Comparison of ENCODE assay signal across 8 cellular contexts in genomic region chr13:75803175-75803611, GRCh38.
DNase-seq lines count a peak whose midpoint lies in the region; ATAC-seq and FAIRE-seq lines count a peak whose summit lies in the region.

No MANE protein-coding gene starts in this region.

- H3K27ac ChIP-seq in CD4-positive, alpha-beta memory T cell (ENCODE audit: low read depth, low read length), result no peak overlapping the region
- H3K27ac ChIP-seq in small intestine (ENCODE audit: low read depth in 1 of 2, low read length in 1 of 2), result no peak overlapping the region

- CTCF ChIA-PET in CD4-positive, alpha-beta memory T cell (lab: Charles Lee; ENCODE audit: partially characterized antibody), result interaction anchor here (1.1 to 2.8 kb wide), 3 partner anchors 42 to 107 kb away, joined by 4 to 12 read pairs (median 5); no protein-coding TSS in a partner anchor

- H3K9me3 Mint-ChIP-seq in CD4-positive, alpha-beta memory T cell, result no peaks in the 10 kb centered on the region
- no peaks in the 10 kb centered on the region for H3K9me3 Mint-ChIP-seq in IgD-negative memory B cell

- POLR2A ChIA-PET in CD4-positive, alpha-beta memory T cell (lab: Charles Lee; ENCODE audit: partially characterized antibody), result interaction anchor here (1.0 to 1.4 kb wide), 2 partner anchors 38 to 41 kb away, joined by 5 to 8 read pairs; no protein-coding TSS in a partner anchor

- H3K36me3 Mint-ChIP-seq in CD4-positive, alpha-beta memory T cell, result peaks cover 19 to 26% of the 10 kb centered on the region in 2 donors
- peaks cover 13% of the 10 kb centered on the region for H3K36me3 Mint-ChIP-seq in IgD-negative memory B cell

- H3K27ac Mint-ChIP-seq in CD4-positive, alpha-beta memory T cell, result peak overlapping the region in 6 of 7 donors; percentile 22 to 84 (median 76)
- peak overlapping the region in 2 of 3 donors; percentile 15 to 43 for H3K27ac Mint-ChIP-seq in IgD-negative memory B cell

- H3K9me3 ChIP-seq in CD4-positive, alpha-beta memory T cell (ENCODE audit: control insufficient read depth in 1 of 2, low read length in 2 of 2), result no peaks in the 10 kb centered on the region
- H3K9me3 ChIP-seq in small intestine (ENCODE audit: control insufficient read depth, low read depth), result no peaks in the 10 kb centered on the region

- H3K4me1 ChIP-seq in CD4-positive, alpha-beta memory T cell (ENCODE audit: insufficient read depth, low read length), result peaks cover 15% of the 10 kb centered on the region
- peaks cover 0 to 3% of the 10 kb centered on the region in 2 donors for H3K4me1 ChIP-seq in small intestine (ENCODE audit: control insufficient read depth in 2 of 2, insufficient read depth in 1 of 2, low read depth in 1 of 2, low read length in 1 of 2)

- no peak overlapping the region for H3K4me3 ChIP-seq in CD4-positive, alpha-beta memory T cell (ENCODE audit: low read length in 2 of 2)
- no peak overlapping the region for H3K4me3 ChIP-seq in small intestine (ENCODE audit: low read depth in 1 of 2, low read length in 2 of 2)

- H3K4me1 Mint-ChIP-seq in CD4-positive, alpha-beta memory T cell, result peaks cover 17 to 32% (median 22%) of the 10 kb centered on the region in 4 donors
- H3K4me1 Mint-ChIP-seq in IgD-negative memory B cell, result peaks cover 3 to 6% (median 6%) of the 10 kb centered on the region in 3 donors

- FAIRE-seq in small intestine (lab: Jason Lieb, UNC), result no peak

- peak; percentile 85 for ATAC-seq in GM19438 (IDR thresholded peaks at IDR 0.05; ENCODE audit: low read depth, unreplicated experiment)

- no peaks in the 10 kb centered on the region for H3K27me3 ChIP-seq in CD4-positive, alpha-beta memory T cell (ENCODE audit: insufficient read depth, low read length)
- H3K27me3 ChIP-seq in small intestine (ENCODE audit: control insufficient read depth in 2 of 2, insufficient read depth in 2 of 2, low read length in 2 of 2), result no peaks in the 10 kb centered on the region

- H3K36me3 ChIP-seq in CD4-positive, alpha-beta memory T cell (ENCODE audit: insufficient read depth, low read length), result no peaks in the 10 kb centered on the region
- peaks cover 0 to 23% of the 10 kb centered on the region in 2 donors for H3K36me3 ChIP-seq in small intestine (ENCODE audit: control insufficient read depth in 2 of 2, insufficient read depth in 2 of 2, low read length in 2 of 2)

- peak in 4 of 5 donors; percentile 26 to 38 (median 32) for DNase-seq in CD4-positive, alpha-beta memory T cell
- peak; percentile 28 for DNase-seq in central memory CD4-positive, alpha-beta T cell
- DNase-seq in small intestine (peak; percentile 44), NCI-H1694 treated with DMSO at 0.1 percent for 48 hours (lab: John Stamatoyannopoulos, UW) (no peak), DMS114 treated with DMSO at 0.1 percent for 48 hours (lab: John Stamatoyannopoulos, UW; ENCODE audit: unreplicated experiment) (no peak), glomerular visceral epithelial cell (ENCODE audit: extremely low spot score) (no peak)

- intact Hi-C loops in CD4-positive, alpha-beta memory T cell (cut with micrococcal nuclease), result loop anchor here (1.0 to 2.0 kb wide), 2 partner anchors 43 to 106 kb away; no protein-coding TSS in a partner anchor

- no peaks in the 10 kb centered on the region for H3K27me3 Mint-ChIP-seq in CD4-positive, alpha-beta memory T cell
- no peaks in the 10 kb centered on the region for H3K27me3 Mint-ChIP-seq in IgD-negative memory B cell

- peak overlapping the region in 7 of 8 donors; percentile 0 to 80 (median 34) for H3K4me3 Mint-ChIP-seq in CD4-positive, alpha-beta memory T cell
- H3K4me3 Mint-ChIP-seq in IgD-negative memory B cell, result no peak overlapping the region

- WGBS in small intestine, 3 donors, result 5 to 26% (median 13%) methylated on average over 1 of the region's 1 CpG

Comparison
In these comparisons a context has a peak if more than half of its experiments do, and no peak if none do; other contexts are left out.
1. DNase-seq: peak in CD4-positive, alpha-beta memory T cell (4 of 5), central memory CD4-positive, alpha-beta T cell (single experiment) and small intestine (single experiment); none in NCI-H1694 treated with DMSO at 0.1 percent for 48 hours (single experiment), DMS114 treated with DMSO at 0.1 percent for 48 hours (single experiment) and glomerular visceral epithelial cell (single experiment).
2. H3K4me3 Mint-ChIP-seq: peak in CD4-positive, alpha-beta memory T cell (7 of 8); none in IgD-negative memory B cell (0 of 4).